In genomic region chr1:84944767-84945486, GRCh38 we compare ENCODE assay signal across 7 cellular contexts. TPM values are rescaled to one million over a fixed set of nuclear protein-coding genes. Genes with fewer than 3 reads are reported as not detected.
DNase-seq lines count a peak whose midpoint lies in the region; ATAC-seq, FAIRE-seq and TF ChIP-seq lines count a peak whose summit lies in the region.

No MANE protein-coding gene starts in this region.

- H3K9me3 ChIP-seq in ascending aorta (peaks cover 0 to 3% of the 10 kb centered on the region in 2 donors), gastrocnemius medialis (no peaks in the 10 kb centered on the region)

- H3K4me1 ChIP-seq in ascending aorta (no peaks in the 10 kb centered on the region), gastrocnemius medialis (peaks cover 0 to 6% of the 10 kb centered on the region in 2 donors)

- peak; percentile 85 to 89 (median 89) for TF ChIP-seq CTCF in ascending aorta (IDR thresholded peaks at IDR 0.05)
- peak; percentile 68 to 90 (median 85) for TF ChIP-seq CTCF in gastrocnemius medialis (IDR thresholded peaks at IDR 0.05 in 4 of 5, conservative IDR thresholded peaks at IDR 0.05 in 1 of 5)

- H3K4me3 ChIP-seq in ascending aorta (peak overlapping the region; percentile 58 to 62), gastrocnemius medialis (peak overlapping the region; percentile 38 to 58 (median 52))

- H3K27me3 ChIP-seq in ascending aorta (no peaks in the 10 kb centered on the region), gastrocnemius medialis (no peaks in the 10 kb centered on the region)

- intact Hi-C loops in ascending aorta (cut with DNase I) (loop anchor here (1.0 to 5.0 kb wide), 4 partner anchors 52 to 314 kb away; partner anchors contain the start of genes C1orf52 and MCOLN2), gastrocnemius medialis (cut with DNase I; ENCODE audit: low total_unique reads) (loop anchor here (1.0 to 10.0 kb wide), 2 partner anchors 120 to 314 kb away; partner anchors contain the start of gene C1orf52)

- H3K27ac ChIP-seq in ascending aorta (peak overlapping the region; percentile 53 to 60), gastrocnemius medialis (peak overlapping the region in 3 of 4 donors; percentile 28 to 47 (median 35))

- ATAC-seq in HG02759 (IDR thresholded peaks at IDR 0.05; ENCODE audit: unreplicated experiment): peak; percentile 89
- ATAC-seq in gastrocnemius medialis: peak; percentile 98 to 99

- FAIRE-seq in GM12892 (lab: Jason Lieb, UNC): peak; percentile 94

- no peak for DNase-seq in GM12892 (ENCODE audit: insufficient read length)
- DNase-seq in NCI-H128 (lab: John Stamatoyannopoulos, UW; ENCODE audit: unreplicated experiment): peak; percentile 85
- peak; percentile 81 for DNase-seq in SW480 (ENCODE audit: low spot score)
- DNase-seq in ascending aorta (ENCODE audit: low spot score in 2 of 2): peak in 1 of 2 donors; percentile 80
- peak; percentile 54 to 91 for DNase-seq in hippocampal formation (lab: John Stamatoyannopoulos, UW)
- DNase-seq in gastrocnemius medialis: peak; percentile 44 to 52

- TF ChIP-seq POLR2A in GM12892 (IDR thresholded peaks at IDR 0.05; ENCODE audit: low read depth, low read length) (no peak; the same call in 1 of the 2 replicates), gastrocnemius medialis (IDR thresholded peaks at IDR 0.05) (no peak)

- in situ Hi-C loops in gastrocnemius medialis (cut with MboI; ENCODE audit: low sequenced_read_pairs in 4 of 4): loop anchor here (5.0 to 10.0 kb wide), 3 partner anchors 310 to 317 kb away; partner anchors contain the start of gene C1orf52 (in 2 of the 4)

- no peaks in the 10 kb centered on the region for H3K36me3 ChIP-seq in ascending aorta
- H3K36me3 ChIP-seq in gastrocnemius medialis: no peaks in the 10 kb centered on the region

RNA-seq across cellular contexts. Expression of gene LPAR3, which starts 51.9 kb away (rescaled TPM):
- 0.08 TPM for polyA plus RNA-seq in GM12892 (2012; ENCODE audit: missing spikeins)
- total RNA-seq in ascending aorta (not detected), gastrocnemius medialis (not detected)

RNA-seq across cellular contexts. Expression of gene MCOLN2, which starts 52.0 kb away (rescaled TPM):
- polyA plus RNA-seq in GM12892 (2012; ENCODE audit: missing spikeins): 119 TPM
- total RNA-seq in ascending aorta (not detected), gastrocnemius medialis (1 to 10 TPM in 1 of 4 donors, under 1 TPM in 1, not detected in 2; 0.22 to 3.0 TPM)
